In the genomic region with DNA sequence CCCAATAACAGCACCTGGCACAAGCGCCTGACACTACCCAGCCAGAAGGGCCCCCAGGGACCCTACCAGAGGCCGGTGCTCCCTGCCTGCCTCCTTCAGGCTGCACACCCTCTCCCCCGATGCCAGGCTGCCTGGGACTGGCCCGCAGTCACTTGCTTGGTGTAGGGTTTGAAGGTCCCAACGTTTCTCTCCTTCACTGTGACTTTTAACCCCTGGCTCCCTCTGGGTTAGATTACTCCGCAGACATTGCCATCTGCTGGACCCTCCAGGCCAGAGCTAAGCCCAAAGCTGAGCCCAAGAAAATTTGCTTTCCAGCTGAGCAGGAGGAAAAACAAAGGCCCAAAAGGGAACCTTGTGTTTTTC, we compare ENCODE assay signal across 1 cellular context.
A peak's percentile ranks its signal among the peaks of the same experiment; 100 is the strongest.
TF ChIP-seq lines count a peak whose summit lies in the region.

No MANE protein-coding gene starts in this region.

TF ChIP-seq in HepG2, 621 proteins besides CTCF, POLR2A, EP300 and RAD21:
- TF ChIP-seq SP4 (CRISPR knock-in tag; IDR thresholded peaks at IDR 0.05), result no peak
- peak; percentile 22; the same call in 1 of the 2 replicates for TF ChIP-seq STAG1 (CRISPR knock-in tag; IDR thresholded peaks at IDR 0.05)
- no peak for TF ChIP-seq NFIB (CRISPR knock-in tag; IDR thresholded peaks at IDR 0.05; ENCODE audit: borderline replicate concordance)
- no peak for TF ChIP-seq ZBTB42 (CRISPR knock-in tag; IDR thresholded peaks at IDR 0.05)
